In the genomic region with DNA sequence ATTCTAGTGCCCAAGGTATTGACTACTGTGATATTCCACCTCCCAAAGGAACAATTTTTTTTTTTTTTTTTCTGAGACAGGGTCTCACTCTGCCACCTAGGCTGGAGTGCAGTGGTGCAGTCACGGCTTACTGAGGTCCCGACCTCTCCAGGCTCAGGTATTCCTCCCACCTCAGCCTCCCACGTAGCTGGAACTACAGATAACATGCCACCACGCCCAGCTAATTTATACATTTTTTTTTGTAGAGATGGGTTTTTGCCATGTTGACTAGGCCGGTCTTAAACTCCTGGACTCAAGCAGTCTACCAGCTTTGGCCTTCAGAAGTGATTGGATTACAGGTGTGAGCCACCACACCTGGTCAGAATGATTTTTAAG, we compare ENCODE assay signal across 25 cellular contexts. TPM values are rescaled to one million over a fixed set of nuclear protein-coding genes. Genes with fewer than 3 reads are reported as not detected.
A peak's percentile ranks its signal among the peaks of the same experiment; 100 is the strongest.
DNase-seq lines count a peak whose midpoint lies in the region; ATAC-seq, FAIRE-seq and TF ChIP-seq lines count a peak whose summit lies in the region.
"Had no signal": no experiment of that assay in that cellular context is flagged by ENCODE, and none has a peak within 500 bp of the region (broad histone marks: within the 10 kb centered on the region; RNA-seq: fewer than 3 reads in every experiment).

No MANE protein-coding gene starts in this region.

- TF ChIP-seq EP300 in A549 (IDR thresholded peaks at IDR 0.05): no peak

- ATAC-seq in A549 (no peak), HG02852 (IDR thresholded peaks at IDR 0.05; ENCODE audit: unreplicated experiment) (no peak), GM21381 (IDR thresholded peaks at IDR 0.05; ENCODE audit: unreplicated experiment) (no peak)
- no peak for ATAC-seq in naive thymus-derived CD4-positive, alpha-beta T cell
- ATAC-seq: activated CD8-positive, alpha-beta T cell treated with anti-CD3 and anti-CD28 coated beads, Interleukin-2, amount 10 ng/mL, durations not matched to agents 7 days and 5 days had no signal

- TF ChIP-seq POLR2A in A549 (IDR thresholded peaks at IDR 0.05; ENCODE audit: low read length): no peak

- WGBS in A549 (ENCODE audit: missing lambda C conversion rate): 80% methylated on average over 5 of the region's 5 CpGs

- H3K27me3 Mint-ChIP-seq in brain: no peaks in the 10 kb centered on the region
- no peaks in the 10 kb centered on the region for H3K27me3 Mint-ChIP-seq in naive thymus-derived CD4-positive, alpha-beta T cell

- peak overlapping the region in 3 of 5 experiments; percentile 90 to 97 (median 96) for H3K27ac Mint-ChIP-seq in brain
- H3K27ac Mint-ChIP-seq in naive thymus-derived CD4-positive, alpha-beta T cell: peak overlapping the region in 8 of 9 donors; percentile 48 to 88 (median 78)
- H3K27ac Mint-ChIP-seq: activated CD8-positive, alpha-beta T cell treated with anti-CD3 and anti-CD28 coated beads, Interleukin-2, amount 10 ng/mL, durations not matched to agents 7 days and 5 days had no signal

- no peaks in the 10 kb centered on the region for H3K36me3 ChIP-seq in HEK293 (ENCODE audit: control insufficient read depth in 2 of 2, insufficient read depth in 1 of 2, low read length in 2 of 2)
- no peaks in the 10 kb centered on the region for H3K36me3 ChIP-seq in naive thymus-derived CD4-positive, alpha-beta T cell (ENCODE audit: control insufficient read depth in 2 of 3, insufficient read depth in 3 of 3, low read length in 3 of 3)

- H3K36me3 Mint-ChIP-seq in brain: no peaks in the 10 kb centered on the region
- peaks cover 0 to 23% (median 6%) of the 10 kb centered on the region in 5 donors for H3K36me3 Mint-ChIP-seq in naive thymus-derived CD4-positive, alpha-beta T cell

- no peak for TF ChIP-seq RAD21 in A549 (conservative IDR thresholded peaks at IDR 0.05 in 1 of 2, IDR thresholded peaks at IDR 0.05 in 1 of 2)

- no peak for FAIRE-seq in A549 (lab: Jason Lieb, UNC)
- FAIRE-seq: GM19239, urothelium cell line had no signal

- no peaks in the 10 kb centered on the region for H3K9me3 ChIP-seq in A549
- H3K9me3 ChIP-seq in HEK293 (ENCODE audit: control insufficient read depth, insufficient read depth, low read depth, low read length): no peaks in the 10 kb centered on the region
- H3K9me3 ChIP-seq in naive thymus-derived CD4-positive, alpha-beta T cell (ENCODE audit: control insufficient read depth in 2 of 3, low read length in 3 of 3): no peaks in the 10 kb centered on the region

- no peak for DNase-seq in A549 (ENCODE audit: low read depth in 1 of 2, low spot score in 1 of 2)
- no peak for DNase-seq in naive thymus-derived CD4-positive, alpha-beta T cell
- DNase-seq in G401 (ENCODE audit: low spot score): no peak
- no peak for DNase-seq in activated CD4-positive, alpha-beta T cell treated with anti-CD3 and anti-CD28 coated beads, Interleukin-2, amount 50 U/mL, for 4 hours
- DNase-seq: activated CD4-positive, CD25-positive, alpha-beta regulatory T cell; activated CD8-positive, alpha-beta T cell treated with anti-CD3 and anti-CD28 coated beads, Interleukin-2, amount 10 ng/mL, durations not matched to agents 7 days and 5 days; activated naive CD4-positive, alpha-beta T cell treated with anti-CD3 and anti-CD28 coated beads, Interleukin-2, amount 50 U/mL, for 16 hours; activated T-cell treated with anti-CD3 and anti-CD28 coated beads, Interleukin-2, amount 50 U/mL, for 1 hour; effector memory CD4-positive, alpha-beta T cell; glutamatergic neuron; GOT3; Kasumi-1; midbrain; NCI-H1048; NCI-H187 treated with DMSO at 0.1 percent for 48 hours; NCI-H2227 treated with DMSO at 0.1 percent for 48 hours; T-helper 9 cell had no signal

- POLR2A ChIA-PET in A549 (lab: Yijun Ruan, JAX): no interaction called here
- POLR2A ChIA-PET in HEK293 (lab: Yijun Ruan, JAX): no interaction called here
- POLR2A ChIA-PET in naive thymus-derived CD4-positive, alpha-beta T cell (lab: Charles Lee): interaction anchor here (0.7 to 1.1 kb wide), 3 partner anchors 26 to 105 kb away, joined by 3 read pairs; a partner anchor contains a TSS

- no peak overlapping the region for H3K4me3 Mint-ChIP-seq in brain
- peak overlapping the region in 3 of 10 donors; percentile 5 to 27 (median 25) for H3K4me3 Mint-ChIP-seq in naive thymus-derived CD4-positive, alpha-beta T cell
- H3K4me3 Mint-ChIP-seq: activated CD8-positive, alpha-beta T cell treated with anti-CD3 and anti-CD28 coated beads, Interleukin-2, amount 10 ng/mL, durations not matched to agents 7 days and 5 days; neural crest cell had no signal

- H3K27me3 ChIP-seq in naive thymus-derived CD4-positive, alpha-beta T cell (ENCODE audit: control insufficient read depth in 2 of 2, insufficient read depth in 2 of 2, low read length in 2 of 2): no peaks in the 10 kb centered on the region

- no peak for TF ChIP-seq CTCF in A549 (IDR thresholded peaks at IDR 0.05)
- no peak for TF ChIP-seq CTCF in HEK293 (tag by site-specific recombination; IDR thresholded peaks at IDR 0.05)
- TF ChIP-seq CTCF in brain (conservative IDR thresholded peaks at IDR 0.05): no peak

- CTCF ChIA-PET in A549 (lab: Yijun Ruan, JAX) (interaction anchor here (0.7 to 0.9 kb wide), 2 partner anchors 207 to 457 kb away, joined by 3 read pairs; no protein-coding TSS in a partner anchor), HEK293 (lab: Yijun Ruan, JAX) (interaction anchor here (0.6 to 1.4 kb wide), 4 partner anchors 10 to 398 kb away, joined by 3 to 5 read pairs (median 4); a partner anchor contains a TSS)
- CTCF ChIA-PET in naive thymus-derived CD4-positive, alpha-beta T cell (lab: Charles Lee): interaction anchor here (0.6 to 1.7 kb wide), 2 partner anchors 30 to 34 kb away, joined by 4 to 5 read pairs; a partner anchor contains a TSS

- H3K4me1 Mint-ChIP-seq in brain: peaks cover 84% of the 10 kb centered on the region
- H3K4me1 Mint-ChIP-seq in naive thymus-derived CD4-positive, alpha-beta T cell: peaks cover 39 to 99% (median 91%) of the 10 kb centered on the region in 7 donors

- H3K27ac ChIP-seq in A549 (peak overlapping the region; percentile 75 to 81; a peak in 4 of 6 replicates), HEK293 (ENCODE audit: extremely low read depth, low read depth, low read length) (no peak overlapping the region)
- H3K27ac ChIP-seq in naive thymus-derived CD4-positive, alpha-beta T cell (ENCODE audit: low read depth, low read length): peak overlapping the region; percentile 18
- H3K27ac ChIP-seq: SK-N-MC had no signal

- in situ Hi-C loops in G401 (cut with HindIII; ENCODE audit: low sequenced_read_pairs): no loop called here

- no peaks in the 10 kb centered on the region for H3K9me3 Mint-ChIP-seq in brain
- no peaks in the 10 kb centered on the region for H3K9me3 Mint-ChIP-seq in naive thymus-derived CD4-positive, alpha-beta T cell
- H3K9me3 Mint-ChIP-seq: neural crest cell had no signal

- H3K4me1 ChIP-seq in A549 (peaks cover 72% of the 10 kb centered on the region), HEK293 (ENCODE audit: control insufficient read depth, insufficient read depth, low read length) (peaks cover 13% of the 10 kb centered on the region)
- peaks cover 7 to 37% of the 10 kb centered on the region in 2 donors for H3K4me1 ChIP-seq in naive thymus-derived CD4-positive, alpha-beta T cell (ENCODE audit: control insufficient read depth in 2 of 2, insufficient read depth in 2 of 2, low read length in 2 of 2)

- peak overlapping the region; percentile 82; the same call in 1 of the 3 replicates for H3K4me2 ChIP-seq in A549

- H3K4me3 ChIP-seq in A549 (no peak overlapping the region), HEK293 (ENCODE audit: low read depth, low read length) (no peak overlapping the region)
- no peak overlapping the region for H3K4me3 ChIP-seq in naive thymus-derived CD4-positive, alpha-beta T cell (ENCODE audit: low read length)
- H3K4me3 ChIP-seq: SK-N-MC had no signal

- intact Hi-C loops in naive thymus-derived CD4-positive, alpha-beta T cell (cut with micrococcal nuclease): no loop called here

TF ChIP-seq in A549, 52 proteins besides CTCF, POLR2A, EP300 and RAD21 (continues in another document):
- no peak for TF ChIP-seq HDAC2 (IDR thresholded peaks at IDR 0.05)
- no peak for TF ChIP-seq HOXA7 (CRISPR knock-in tag; IDR thresholded peaks at IDR 0.05)
- TF ChIP-seq CHD2 (IDR thresholded peaks at IDR 0.05; ENCODE audit: low read length, partially characterized antibody): no peak
- no peak for TF ChIP-seq GATA3 (IDR thresholded peaks at IDR 0.05; ENCODE audit: borderline replicate concordance)
- TF ChIP-seq, protein P1, sequence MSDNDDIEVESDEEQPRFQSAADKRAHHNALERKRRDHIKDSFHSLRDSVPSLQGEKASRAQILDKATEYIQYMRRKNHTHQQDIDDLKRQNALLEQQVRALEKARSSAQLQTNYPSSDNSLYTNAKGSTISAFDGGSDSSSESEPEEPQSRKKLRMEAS (IDR thresholded peaks at IDR 0.05): no peak
- no peak for TF ChIP-seq NFE2L2 (conservative IDR thresholded peaks at IDR 0.05; ENCODE audit: low read length)
- no peak for TF ChIP-seq EHF (CRISPR knock-in tag; IDR thresholded peaks at IDR 0.05)
- TF ChIP-seq ESRRA (IDR thresholded peaks at IDR 0.05; ENCODE audit: borderline replicate concordance, low read length): no peak

TF ChIP-seq in HEK293, 187 proteins besides CTCF, POLR2A, EP300 and RAD21 (continues in another document):
- no peak for TF ChIP-seq ZNF202 (tag by site-specific recombination; IDR thresholded peaks at IDR 0.05; ENCODE audit: borderline replicate concordance)
- TF ChIP-seq WT1 (tag by site-specific recombination; IDR thresholded peaks at IDR 0.05): no peak
- no peak for TF ChIP-seq BCL11B (tag by site-specific recombination; IDR thresholded peaks at IDR 0.05; ENCODE audit: low read depth)
- 0 out of 2 replicates have a peak, but pooled peaks have one; percentile 11 for TF ChIP-seq ZFHX2 (tag by site-specific recombination; conservative IDR thresholded peaks at IDR 0.05)

RNA-seq across cellular contexts. Expression of a gene that starts 33.4 kb away (rescaled TPM):
- polyA plus RNA-seq in A549 (2011; rRNA removed) (2.5 and 3.2 TPM in 2 replicates), A549 (2017; fragmentation: RNase III; extraction: RNeasy Plus Mini Kit Qiagen cat#74134 plus additional on column Dnase treatment) (1.3 to 1.7 TPM (median 1.5 TPM) in 3 replicates), brain (ENCODE audit: insufficient read depth, low read depth, low replicate concordance) (4.5 TPM)
- polyA plus RNA-seq in A549 (2012; cell fraction: cytosol; rRNA removed): 1.3 and 1.9 TPM in 2 replicates
- 0.99 and 1.9 TPM in 2 replicates for polyA plus RNA-seq in A549 (2012; cell fraction: nucleus; rRNA removed)
- 5.5 and 6.0 TPM in 2 replicates for polyA minus RNA-seq in A549 (2011; rRNA and poly(A)+ RNA removed)
- total RNA-seq in naive thymus-derived CD4-positive, alpha-beta T cell: 10 to 100 TPM; 15.6 to 81.3 (median 68.2) TPM
- 10 to 100 TPM; 12.6 to 38.6 TPM for polyA plus RNA-seq in naive thymus-derived CD4-positive, alpha-beta T cell
- not detected in 2 replicates for total RNA-seq in G401 (2014; rRNA removed; shearing (Covaris generic))
